11 cellular contexts compared by ENCODE assay signal in the genomic region with DNA sequence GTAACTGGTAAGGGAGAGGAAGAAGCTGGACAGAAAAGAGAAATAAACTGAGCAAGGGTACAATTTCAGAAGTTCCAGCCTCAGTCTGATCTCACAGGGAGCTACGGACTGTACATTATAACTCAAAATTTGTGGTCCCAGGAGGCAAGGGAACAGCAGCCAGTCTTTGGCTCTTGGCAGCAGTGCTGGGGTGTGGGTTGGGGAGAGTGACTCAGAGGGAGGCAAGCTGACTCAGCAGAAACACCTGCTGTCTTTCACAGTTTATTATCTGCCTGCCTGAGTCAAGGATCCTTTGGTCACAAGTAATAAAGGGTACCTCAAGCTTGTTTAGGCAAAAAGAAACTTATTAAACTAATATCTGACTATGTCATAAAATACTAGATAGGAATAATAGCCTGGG.
DNase-seq lines count a peak whose midpoint lies in the region; TF ChIP-seq lines count a peak whose summit lies in the region.
"Had no signal": no experiment of that assay in that cellular context is flagged by ENCODE, and none has a peak within 500 bp of the region (broad histone marks: within the 10 kb centered on the region; RNA-seq: fewer than 3 reads in every experiment).

No MANE protein-coding gene starts in this region.

- no peak for TF ChIP-seq CTCF in nephron (IDR thresholded peaks at IDR 0.05; ENCODE audit: unreplicated experiment in 3 of 3)

- no peaks in the 10 kb centered on the region for H3K36me3 Mint-ChIP-seq in nephron (ENCODE audit: low read depth)
- H3K36me3 Mint-ChIP-seq in activated naive CD4-positive, alpha-beta T cell treated with anti-CD3 and anti-CD28 coated beads, Interleukin-2, amount 10 ng/mL, durations not matched to agents 7 days and 5 days, result no peaks in the 10 kb centered on the region
- no peaks in the 10 kb centered on the region for H3K36me3 Mint-ChIP-seq in activated T-helper 2 cell treated with anti-CD3 and anti-CD28 coated beads, Interferon-gamma antibody, Interleukin-2, Interleukin-4, amounts not matched to agents 10 μg/mL and 5 μg/mL and 100 μg/mL, durations not matched to agents 14 hours and 24 hours and 36 hours (ENCODE audit: low read depth)

- peak; percentile 55 for DNase-seq in EL
- peak; percentile 23 for DNase-seq in MV-4-11 (lab: John Stamatoyannopoulos, UW)
- peak; percentile 20 to 29 for DNase-seq in erythroblast (lab: John Stamatoyannopoulos, UW)
- DNase-seq in activated naive CD4-positive, alpha-beta T cell treated with anti-CD3 and anti-CD28 coated beads, Interleukin-2, amount 10 ng/mL, durations not matched to agents 7 days and 5 days, result no peak
- DNase-seq in NOMO-1 treated with DMSO at 0.1 percent for 48 hours (lab: John Stamatoyannopoulos, UW; ENCODE audit: unreplicated experiment), result no peak
- no peak for DNase-seq in activated T-helper 2 cell treated with anti-CD3 and anti-CD28 coated beads, Interferon-gamma antibody, Interleukin-2, Interleukin-4, amounts not matched to agents 10 μg/mL and 5 μg/mL and 100 μg/mL, durations not matched to agents 14 hours and 24 hours and 36 hours (ENCODE audit: low spot score)
- no peak for DNase-seq in AML-193 (lab: John Stamatoyannopoulos, UW)
- DNase-seq: activated T-cell treated with anti-CD3 and anti-CD28 coated beads, Interleukin-2, amount 50 U/mL, for 48 hours; COR-L47; psoas muscle had no signal

- no peak for TF ChIP-seq POLR2A in erythroblast (IDR thresholded peaks at IDR 0.05; ENCODE audit: low read length)

- peak overlapping the region in 2 of 3 experiments; percentile 5 to 6 for H3K27ac Mint-ChIP-seq in nephron
- H3K27ac Mint-ChIP-seq in activated naive CD4-positive, alpha-beta T cell treated with anti-CD3 and anti-CD28 coated beads, Interleukin-2, amount 10 ng/mL, durations not matched to agents 7 days and 5 days, result no peak overlapping the region
- H3K27ac Mint-ChIP-seq in activated T-helper 2 cell treated with anti-CD3 and anti-CD28 coated beads, Interferon-gamma antibody, Interleukin-2, Interleukin-4, amounts not matched to agents 10 μg/mL and 5 μg/mL and 100 μg/mL, durations not matched to agents 14 hours and 24 hours and 36 hours, result no peak overlapping the region

- peaks cover 5% of the 10 kb centered on the region for H3K9me3 Mint-ChIP-seq in nephron
- H3K9me3 Mint-ChIP-seq in activated naive CD4-positive, alpha-beta T cell treated with anti-CD3 and anti-CD28 coated beads, Interleukin-2, amount 10 ng/mL, durations not matched to agents 7 days and 5 days, result peaks cover 8% of the 10 kb centered on the region
- peaks cover 21% of the 10 kb centered on the region for H3K9me3 Mint-ChIP-seq in activated T-helper 2 cell treated with anti-CD3 and anti-CD28 coated beads, Interferon-gamma antibody, Interleukin-2, Interleukin-4, amounts not matched to agents 10 μg/mL and 5 μg/mL and 100 μg/mL, durations not matched to agents 14 hours and 24 hours and 36 hours

- CTCF ChIA-PET in activated naive CD4-positive, alpha-beta T cell treated with anti-CD3 and anti-CD28 coated beads, Interleukin-2, amount 10 ng/mL, durations not matched to agents 7 days and 5 days (lab: Charles Lee), result no interaction called here

- intact Hi-C loops in activated T-helper 2 cell treated with anti-CD3 and anti-CD28 coated beads, Interferon-gamma antibody, Interleukin-2, Interleukin-4, amounts not matched to agents 10 μg/mL and 5 μg/mL and 100 μg/mL, durations not matched to agents 14 hours and 24 hours and 36 hours (cut with micrococcal nuclease), result no loop called here

- H3K27me3 Mint-ChIP-seq in nephron (ENCODE audit: low read depth), result no peaks in the 10 kb centered on the region
- H3K27me3 Mint-ChIP-seq in activated naive CD4-positive, alpha-beta T cell treated with anti-CD3 and anti-CD28 coated beads, Interleukin-2, amount 10 ng/mL, durations not matched to agents 7 days and 5 days, result no peaks in the 10 kb centered on the region
- H3K27me3 Mint-ChIP-seq in activated T-helper 2 cell treated with anti-CD3 and anti-CD28 coated beads, Interferon-gamma antibody, Interleukin-2, Interleukin-4, amounts not matched to agents 10 μg/mL and 5 μg/mL and 100 μg/mL, durations not matched to agents 14 hours and 24 hours and 36 hours (ENCODE audit: low read depth), result no peaks in the 10 kb centered on the region

- H3K4me1 Mint-ChIP-seq in nephron, result peaks cover 15% of the 10 kb centered on the region
- H3K4me1 Mint-ChIP-seq in activated naive CD4-positive, alpha-beta T cell treated with anti-CD3 and anti-CD28 coated beads, Interleukin-2, amount 10 ng/mL, durations not matched to agents 7 days and 5 days, result no peaks in the 10 kb centered on the region
- no peaks in the 10 kb centered on the region for H3K4me1 Mint-ChIP-seq in activated T-helper 2 cell treated with anti-CD3 and anti-CD28 coated beads, Interferon-gamma antibody, Interleukin-2, Interleukin-4, amounts not matched to agents 10 μg/mL and 5 μg/mL and 100 μg/mL, durations not matched to agents 14 hours and 24 hours and 36 hours (ENCODE audit: low read depth)

- peak overlapping the region in 1 of 3 experiments; percentile 10 for H3K4me3 Mint-ChIP-seq in nephron
- H3K4me3 Mint-ChIP-seq in activated naive CD4-positive, alpha-beta T cell treated with anti-CD3 and anti-CD28 coated beads, Interleukin-2, amount 10 ng/mL, durations not matched to agents 7 days and 5 days, result no peak overlapping the region
- H3K4me3 Mint-ChIP-seq in activated T-helper 2 cell treated with anti-CD3 and anti-CD28 coated beads, Interferon-gamma antibody, Interleukin-2, Interleukin-4, amounts not matched to agents 10 μg/mL and 5 μg/mL and 100 μg/mL, durations not matched to agents 14 hours and 24 hours and 36 hours (ENCODE audit: low read depth), result no peak overlapping the region

Comparison
In these comparisons a context has a peak if more than half of its experiments do, and no peak if none do; other contexts are left out.
1. DNase-seq: peak in EL (single experiment), MV-4-11 (single experiment) and erythroblast (2 of 2); none in activated naive CD4-positive, alpha-beta T cell treated with anti-CD3 and anti-CD28 coated beads, Interleukin-2, amount 10 ng/mL, durations not matched to agents 7 days and 5 days (single experiment), NOMO-1 treated with DMSO at 0.1 percent for 48 hours (single experiment), activated T-helper 2 cell treated with anti-CD3 and anti-CD28 coated beads, Interferon-gamma antibody, Interleukin-2, Interleukin-4, amounts not matched to agents 10 μg/mL and 5 μg/mL and 100 μg/mL, durations not matched to agents 14 hours and 24 hours and 36 hours (single experiment) and AML-193 (0 of 2).
2. H3K27ac Mint-ChIP-seq: peak in nephron (2 of 3); none in activated naive CD4-positive, alpha-beta T cell treated with anti-CD3 and anti-CD28 coated beads, Interleukin-2, amount 10 ng/mL, durations not matched to agents 7 days and 5 days (single experiment) and activated T-helper 2 cell treated with anti-CD3 and anti-CD28 coated beads, Interferon-gamma antibody, Interleukin-2, Interleukin-4, amounts not matched to agents 10 μg/mL and 5 μg/mL and 100 μg/mL, durations not matched to agents 14 hours and 24 hours and 36 hours (single experiment).